ENCODE assay signal across 6 cellular contexts in genomic region chr11:106409681-106410080, GRCh38.
"Had no signal": no experiment of that assay in that cellular context is flagged by ENCODE, and none has a peak within 500 bp of the region (broad histone marks: within the 10 kb centered on the region; RNA-seq: fewer than 3 reads in every experiment).

No MANE protein-coding gene starts in this region.

- ATAC-seq: GM23338, HepG2 had no signal

- H3K36me3 Mint-ChIP-seq: IgD-negative memory B cell had no signal

- H3K4me3 Mint-ChIP-seq: GM23338, H9, IgD-negative memory B cell had no signal

- H3K4me1 Mint-ChIP-seq: GM23338, H9, IgD-negative memory B cell had no signal

- H3K4me2 ChIP-seq: GM23338 had no signal

- H3K27ac Mint-ChIP-seq: GM23338, H9, IgD-negative memory B cell had no signal

- H3K9me3 Mint-ChIP-seq: GM23338, H9 had no signal

- H3K4me3 ChIP-seq: GM23338 had no signal

- H3K27ac ChIP-seq: HL-60 had no signal

- DNase-seq: H9, KBM-7 had no signal

- H3K27me3 Mint-ChIP-seq: IgD-negative memory B cell had no signal

- H2AFZ ChIP-seq: GM23338 had no signal
